In the genomic region with DNA sequence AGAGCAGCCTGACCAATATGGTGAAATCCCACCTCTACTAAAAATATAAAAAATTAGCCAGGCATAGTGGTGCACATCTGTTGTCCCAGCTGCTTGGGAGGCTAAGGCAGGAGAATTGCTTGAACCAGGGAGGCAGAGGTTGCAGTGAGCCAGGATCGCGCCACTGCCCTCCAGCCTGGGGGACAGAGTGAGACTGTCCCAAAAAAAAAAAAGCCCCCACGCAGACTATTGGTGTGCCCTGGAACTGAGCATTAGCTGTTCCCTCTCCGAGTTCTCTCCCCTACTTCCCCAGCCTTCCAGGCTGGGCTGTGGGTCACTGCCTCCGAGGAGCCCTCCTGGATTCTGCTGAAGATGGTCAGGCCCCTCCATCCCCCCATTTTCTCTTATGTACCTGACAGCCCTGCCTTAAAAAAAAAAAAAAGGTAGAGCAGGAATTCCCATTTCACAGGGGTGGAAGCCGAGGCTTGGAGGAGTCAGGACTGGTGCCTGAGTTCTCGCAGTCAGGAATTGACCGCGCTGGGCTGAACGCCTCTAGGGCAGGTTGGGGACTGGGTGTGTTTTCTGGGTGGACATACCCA, we compare ENCODE assay signal across 9 cellular contexts. TPM values are rescaled to one million over a fixed set of nuclear protein-coding genes. Genes with fewer than 3 reads are reported as not detected.
DNase-seq lines count a peak whose midpoint lies in the region; ATAC-seq and TF ChIP-seq lines count a peak whose summit lies in the region.
"Had no signal": no experiment of that assay in that cellular context is flagged by ENCODE, and none has a peak within 500 bp of the region (broad histone marks: within the 10 kb centered on the region; RNA-seq: fewer than 3 reads in every experiment).

No MANE protein-coding gene starts in this region.

- DNase-seq in activated CD8-positive, alpha-beta T cell treated with anti-CD3 and anti-CD28 coated beads for 36 hours = no peak
- DNase-seq in activated CD8-positive, alpha-beta T cell treated with anti-CD3 and anti-CD28 coated beads, Interleukin-2, amount 10 ng/mL, durations not matched to agents 7 days and 5 days = no peak
- DNase-seq in endothelial cell (ENCODE audit: low spot score) = no peak
- DNase-seq in suprapubic skin (ENCODE audit: low spot score in 2 of 2) = no peak
- no peak for DNase-seq in Ammon's horn (ENCODE audit: low spot score)
- no peak for DNase-seq in NCI-H146 treated with DMSO at 0.1 percent for 48 hours (lab: John Stamatoyannopoulos, UW; ENCODE audit: unreplicated experiment)
- DNase-seq: activated CD8-positive, alpha-beta memory T cell treated with anti-CD3 and anti-CD28 coated beads, Interleukin-2, amount 50 U/mL, for 48 hours; IMR-90 had no signal

- no peak for TF ChIP-seq EP300 in suprapubic skin (IDR thresholded peaks at IDR 0.05)

- intact Hi-C loops in activated CD8-positive, alpha-beta T cell treated with anti-CD3 and anti-CD28 coated beads for 36 hours (cut with micrococcal nuclease) = no loop called here

- TF ChIP-seq POLR2A in suprapubic skin (IDR thresholded peaks at IDR 0.05) = no peak

- WGBS in suprapubic skin = 75% methylated on average over 10 of the region's 10 CpGs

- CTCF ChIA-PET in activated CD8-positive, alpha-beta T cell treated with anti-CD3 and anti-CD28 coated beads for 36 hours (lab: Charles Lee) = no interaction called here
- CTCF ChIA-PET in activated CD8-positive, alpha-beta T cell treated with anti-CD3 and anti-CD28 coated beads, Interleukin-2, amount 10 ng/mL, durations not matched to agents 7 days and 5 days (lab: Charles Lee) = interaction anchor here (0.8 kb wide), 1 partner anchor 23 kb away, joined by 3 read pairs; no protein-coding TSS in a partner anchor

- no peak overlapping the region for H3K27ac Mint-ChIP-seq in activated CD8-positive, alpha-beta T cell treated with anti-CD3 and anti-CD28 coated beads for 36 hours
- H3K27ac Mint-ChIP-seq in activated CD8-positive, alpha-beta T cell treated with anti-CD3 and anti-CD28 coated beads, Interleukin-2, amount 10 ng/mL, durations not matched to agents 7 days and 5 days = no peak overlapping the region
- H3K27ac Mint-ChIP-seq in endothelial cell (ENCODE audit: unreplicated experiment) = no peak overlapping the region

- ATAC-seq in activated CD8-positive, alpha-beta T cell treated with anti-CD3 and anti-CD28 coated beads for 36 hours = no peak
- no peak for ATAC-seq in activated CD8-positive, alpha-beta T cell treated with anti-CD3 and anti-CD28 coated beads, Interleukin-2, amount 10 ng/mL, durations not matched to agents 7 days and 5 days
- ATAC-seq: SK-N-SH treated with all-trans-retinoic acid at 6 μM for 48 hours had no signal

- H3K27me3 ChIP-seq in suprapubic skin = no peaks in the 10 kb centered on the region

- POLR2A ChIA-PET in activated CD8-positive, alpha-beta T cell treated with anti-CD3 and anti-CD28 coated beads for 36 hours (lab: Charles Lee) = interaction anchor here (0.6 kb wide), 1 partner anchor 24 kb away, joined by 3 read pairs; no protein-coding TSS in a partner anchor
- POLR2A ChIA-PET in activated CD8-positive, alpha-beta T cell treated with anti-CD3 and anti-CD28 coated beads, Interleukin-2, amount 10 ng/mL, durations not matched to agents 7 days and 5 days (lab: Charles Lee) = no interaction called here

- H3K27me3 Mint-ChIP-seq in activated CD8-positive, alpha-beta T cell treated with anti-CD3 and anti-CD28 coated beads for 36 hours = no peaks in the 10 kb centered on the region
- H3K27me3 Mint-ChIP-seq in activated CD8-positive, alpha-beta T cell treated with anti-CD3 and anti-CD28 coated beads, Interleukin-2, amount 10 ng/mL, durations not matched to agents 7 days and 5 days (ENCODE audit: low read depth) = no peaks in the 10 kb centered on the region
- H3K27me3 Mint-ChIP-seq in endothelial cell (ENCODE audit: unreplicated experiment) = peaks cover 3% of the 10 kb centered on the region

- no peak overlapping the region for H3K4me3 ChIP-seq in suprapubic skin

- no peaks in the 10 kb centered on the region for H3K9me3 Mint-ChIP-seq in activated CD8-positive, alpha-beta T cell treated with anti-CD3 and anti-CD28 coated beads for 36 hours
- H3K9me3 Mint-ChIP-seq in activated CD8-positive, alpha-beta T cell treated with anti-CD3 and anti-CD28 coated beads, Interleukin-2, amount 10 ng/mL, durations not matched to agents 7 days and 5 days (ENCODE audit: insufficient read depth) = no peaks in the 10 kb centered on the region
- H3K9me3 Mint-ChIP-seq in endothelial cell (ENCODE audit: unreplicated experiment) = no peaks in the 10 kb centered on the region

- no peaks in the 10 kb centered on the region for H3K9me3 ChIP-seq in suprapubic skin

- H3K36me3 Mint-ChIP-seq in activated CD8-positive, alpha-beta T cell treated with anti-CD3 and anti-CD28 coated beads for 36 hours (ENCODE audit: low read depth) = peaks cover 5% of the 10 kb centered on the region
- peaks cover 7% of the 10 kb centered on the region for H3K36me3 Mint-ChIP-seq in activated CD8-positive, alpha-beta T cell treated with anti-CD3 and anti-CD28 coated beads, Interleukin-2, amount 10 ng/mL, durations not matched to agents 7 days and 5 days (ENCODE audit: low read depth)
- peaks cover 4% of the 10 kb centered on the region for H3K36me3 Mint-ChIP-seq in endothelial cell (ENCODE audit: low read depth, unreplicated experiment)

- peaks cover 58% of the 10 kb centered on the region for H3K4me1 ChIP-seq in suprapubic skin

- peaks cover 3% of the 10 kb centered on the region for H3K36me3 ChIP-seq in suprapubic skin

- H3K4me3 Mint-ChIP-seq in activated CD8-positive, alpha-beta T cell treated with anti-CD3 and anti-CD28 coated beads for 36 hours = peak overlapping the region; percentile 27
- H3K4me3 Mint-ChIP-seq in activated CD8-positive, alpha-beta T cell treated with anti-CD3 and anti-CD28 coated beads, Interleukin-2, amount 10 ng/mL, durations not matched to agents 7 days and 5 days = no peak overlapping the region
- peak overlapping the region; percentile 48 for H3K4me3 Mint-ChIP-seq in endothelial cell (ENCODE audit: unreplicated experiment)

- TF ChIP-seq CTCF in activated CD8-positive, alpha-beta T cell treated with anti-CD3 and anti-CD28 coated beads for 36 hours (IDR thresholded peaks at IDR 0.05) = no peak
- TF ChIP-seq CTCF in endothelial cell (IDR thresholded peaks at IDR 0.05; ENCODE audit: unreplicated experiment) (no peak), suprapubic skin (IDR thresholded peaks at IDR 0.05) (no peak)

- H3K27ac ChIP-seq in suprapubic skin = peak overlapping the region; percentile 90

- H3K4me1 Mint-ChIP-seq in activated CD8-positive, alpha-beta T cell treated with anti-CD3 and anti-CD28 coated beads for 36 hours (ENCODE audit: low read depth) = peaks cover 51% of the 10 kb centered on the region
- peaks cover 51% of the 10 kb centered on the region for H3K4me1 Mint-ChIP-seq in activated CD8-positive, alpha-beta T cell treated with anti-CD3 and anti-CD28 coated beads, Interleukin-2, amount 10 ng/mL, durations not matched to agents 7 days and 5 days (ENCODE audit: low read depth)
- peaks cover 15% of the 10 kb centered on the region for H3K4me1 Mint-ChIP-seq in endothelial cell (ENCODE audit: unreplicated experiment)

RNA-seq across cellular contexts. Expression of gene ADAT3, which starts 1.9 kb away (rescaled TPM):
- total RNA-seq in activated CD8-positive, alpha-beta T cell treated with anti-CD3 and anti-CD28 coated beads for 36 hours = 1 to 10 TPM; 5.3 to 6.7 TPM
- total RNA-seq in activated CD8-positive, alpha-beta T cell treated with anti-CD3 and anti-CD28 coated beads, Interleukin-2, amount 10 ng/mL, durations not matched to agents 7 days and 5 days = 10 to 100 TPM in 1 of 2 experiments, 1 to 10 TPM in 1; 9.9 to 11.0 TPM
- total RNA-seq in endothelial cell (ENCODE audit: unreplicated experiment) = 10.5 TPM
- 10 to 100 TPM; 13.4 to 26.7 (median 22.3) TPM for total RNA-seq in suprapubic skin

RNA-seq across cellular contexts. Expression of gene SCAMP4, which starts 1.9 kb away (rescaled TPM):
- 10 to 100 TPM; 23.1 to 25.1 TPM for total RNA-seq in activated CD8-positive, alpha-beta T cell treated with anti-CD3 and anti-CD28 coated beads for 36 hours
- total RNA-seq in activated CD8-positive, alpha-beta T cell treated with anti-CD3 and anti-CD28 coated beads, Interleukin-2, amount 10 ng/mL, durations not matched to agents 7 days and 5 days = 10 to 100 TPM; 29.9 to 37.2 TPM
- 71.8 TPM for total RNA-seq in endothelial cell (ENCODE audit: unreplicated experiment)
- total RNA-seq in suprapubic skin = 100 to 1,000 TPM in 2 of 4 donors, 10 to 100 TPM in 2; 68.1 to 119 (median 103) TPM

RNA-seq across cellular contexts. Expression of gene ABHD17A, which starts 21.8 kb away (rescaled TPM):
- 100 to 1,000 TPM; 112 to 113 TPM for total RNA-seq in activated CD8-positive, alpha-beta T cell treated with anti-CD3 and anti-CD28 coated beads for 36 hours
- 100 to 1,000 TPM; 181 to 196 TPM for total RNA-seq in activated CD8-positive, alpha-beta T cell treated with anti-CD3 and anti-CD28 coated beads, Interleukin-2, amount 10 ng/mL, durations not matched to agents 7 days and 5 days
- total RNA-seq in endothelial cell (ENCODE audit: unreplicated experiment) (283 TPM), suprapubic skin (100 to 1,000 TPM in 3 of 4 donors, 10 to 100 TPM in 1; 82.3 to 120 (median 110) TPM)

RNA-seq across cellular contexts. Expression of gene CSNK1G2, which starts 33.9 kb away (rescaled TPM):
- 10 to 100 TPM; 51.9 to 57.5 TPM for total RNA-seq in activated CD8-positive, alpha-beta T cell treated with anti-CD3 and anti-CD28 coated beads for 36 hours
- 100 to 1,000 TPM; 103 to 105 TPM for total RNA-seq in activated CD8-positive, alpha-beta T cell treated with anti-CD3 and anti-CD28 coated beads, Interleukin-2, amount 10 ng/mL, durations not matched to agents 7 days and 5 days
- total RNA-seq in endothelial cell (ENCODE audit: unreplicated experiment) (110 TPM), suprapubic skin (10 to 100 TPM; 46.1 to 89.0 (median 59.3) TPM)

RNA-seq across cellular contexts. Expression of gene KLF16, which starts 43.7 kb away (rescaled TPM):
- 10 to 100 TPM; 25.6 to 27.7 TPM for total RNA-seq in activated CD8-positive, alpha-beta T cell treated with anti-CD3 and anti-CD28 coated beads for 36 hours
- total RNA-seq in activated CD8-positive, alpha-beta T cell treated with anti-CD3 and anti-CD28 coated beads, Interleukin-2, amount 10 ng/mL, durations not matched to agents 7 days and 5 days = 10 to 100 TPM; 26.5 to 29.8 TPM
- 19.9 TPM for total RNA-seq in endothelial cell (ENCODE audit: unreplicated experiment)
- total RNA-seq in suprapubic skin = 10 to 100 TPM; 12.1 to 30.8 (median 20.9) TPM
